Comparison of ENCODE assay signal across 18 cellular contexts in genomic region chr17:71885662-71886061, GRCh38.
DNase-seq lines count a peak whose midpoint lies in the region; ATAC-seq, FAIRE-seq and TF ChIP-seq lines count a peak whose summit lies in the region.
"Had no signal": no experiment of that assay in that cellular context is flagged by ENCODE, and none has a peak within 500 bp of the region (broad histone marks: within the 10 kb centered on the region; RNA-seq: fewer than 3 reads in every experiment).

No MANE protein-coding gene starts in this region.

- H3K79me2 ChIP-seq in GM23338 (replicated peaks; ENCODE audit: insufficient read depth), result no peaks in the 10 kb centered on the region
- H3K79me2 ChIP-seq in PC-3 (ENCODE audit: low read length), result no peaks in the 10 kb centered on the region

- no peak for ATAC-seq in GM23338
- ATAC-seq in PC-3, result no peak
- ATAC-seq in foreskin keratinocyte, result no peak
- ATAC-seq in GM21447 (IDR thresholded peaks at IDR 0.05; ENCODE audit: unreplicated experiment), result no peak
- ATAC-seq in left ventricle myocardium superior, result no peak
- ATAC-seq: K562 had no signal

- no peaks in the 10 kb centered on the region for H3K4me1 ChIP-seq in GM23338 (ENCODE audit: insufficient read depth)
- no peaks in the 10 kb centered on the region for H3K4me1 ChIP-seq in PC-3 (ENCODE audit: insufficient read depth, low read length)
- H3K4me1 ChIP-seq in foreskin keratinocyte, result peaks cover 3% of the 10 kb centered on the region
- H3K4me1 ChIP-seq in endodermal cell (ENCODE audit: control insufficient read depth, insufficient read depth, low read length), result no peaks in the 10 kb centered on the region
- H3K4me1 ChIP-seq: HAP-1 had no signal

- H3K9ac ChIP-seq in PC-3 (ENCODE audit: low read length) (no peak overlapping the region), endodermal cell (ENCODE audit: extremely low read depth, low read length, poor library complexity, severe bottlenecking) (no peak overlapping the region)
- H3K9ac ChIP-seq: BLaER1 treated with 17β-estradiol and CSF1 and Interleukin-3, amounts not matched to agents 10 nM and 100 nM had no signal

- TF ChIP-seq POLR2A in GM12891 (IDR thresholded peaks at IDR 0.05; ENCODE audit: low read depth, low read length), result no peak

- no peak overlapping the region for H3K27ac ChIP-seq in GM23338 (ENCODE audit: low read depth)
- H3K27ac ChIP-seq in PC-3 (ENCODE audit: low read length), result no peak overlapping the region
- no peak overlapping the region for H3K27ac ChIP-seq in foreskin keratinocyte
- H3K27ac ChIP-seq in endodermal cell (ENCODE audit: low read depth, low read length), result no peak overlapping the region
- H3K27ac ChIP-seq: BLaER1 treated with 17β-estradiol and CSF1 and Interleukin-3, amounts not matched to agents 10 nM and 100 nM had no signal

- no peaks in the 10 kb centered on the region for H3K36me3 Mint-ChIP-seq in GM23338 (ENCODE audit: low read depth)
- H3K36me3 Mint-ChIP-seq in endodermal cell (ENCODE audit: low read depth), result no peaks in the 10 kb centered on the region
- H3K36me3 Mint-ChIP-seq: CD4-positive, CD25-positive, alpha-beta regulatory T cell had no signal

- H3K27me3 Mint-ChIP-seq in GM23338 (ENCODE audit: insufficient read depth, low read depth, poor library complexity) (peaks cover 1% of the 10 kb centered on the region), endodermal cell (ENCODE audit: insufficient read depth) (no peaks in the 10 kb centered on the region)
- H3K27me3 Mint-ChIP-seq: CD4-positive, CD25-positive, alpha-beta regulatory T cell had no signal

- CTCF ChIA-PET in PC-3 (lab: Charles Lee), result no interaction called here

- no TSS peak for BruUV-seq in PC-3 (replicated peaks; lab: Mats Ljungman, UMichigan)

- no peaks in the 10 kb centered on the region for H3K9me3 Mint-ChIP-seq in GM23338
- H3K9me3 Mint-ChIP-seq in endodermal cell, result no peaks in the 10 kb centered on the region
- H3K9me3 Mint-ChIP-seq: HFFc6 had no signal

- POLR2A ChIA-PET in PC-3 (lab: Charles Lee; ENCODE audit: unreplicated experiment), result no interaction called here

- H3F3A ChIP-seq in GM23338 (replicated peaks; ENCODE audit: low read depth) (no peaks in the 10 kb centered on the region), PC-3 (ENCODE audit: low read length, unreplicated experiment) (no peaks in the 10 kb centered on the region)

- H3K4me1 Mint-ChIP-seq in GM23338, result no peaks in the 10 kb centered on the region
- no peaks in the 10 kb centered on the region for H3K4me1 Mint-ChIP-seq in endodermal cell
- H3K4me1 Mint-ChIP-seq: CD4-positive, CD25-positive, alpha-beta regulatory T cell had no signal

- H4K20me1 ChIP-seq in GM23338 (replicated peaks; ENCODE audit: insufficient read depth) (no peaks in the 10 kb centered on the region), PC-3 (ENCODE audit: low read length) (no peaks in the 10 kb centered on the region)
- H4K20me1 ChIP-seq: BLaER1 treated with 17β-estradiol and CSF1 and Interleukin-3, amounts not matched to agents 10 nM and 100 nM had no signal

- H3K27me3 ChIP-seq in GM23338 (ENCODE audit: insufficient read depth) (no peaks in the 10 kb centered on the region), PC-3 (ENCODE audit: low read length) (no peaks in the 10 kb centered on the region), foreskin keratinocyte (no peaks in the 10 kb centered on the region), endodermal cell (ENCODE audit: control insufficient read depth, insufficient read depth, low read length, poor library complexity, severe bottlenecking) (no peaks in the 10 kb centered on the region)
- H3K27me3 ChIP-seq: BLaER1 treated with 17β-estradiol and CSF1 and Interleukin-3, amounts not matched to agents 10 nM and 100 nM had no signal

- no peak overlapping the region for H3K4me2 ChIP-seq in GM23338
- no peak overlapping the region for H3K4me2 ChIP-seq in PC-3 (ENCODE audit: low read length)
- H3K4me2 ChIP-seq: BLaER1 treated with 17β-estradiol and CSF1 and Interleukin-3, amounts not matched to agents 10 nM and 100 nM had no signal

- no peak overlapping the region for H3K27ac Mint-ChIP-seq in GM23338
- H3K27ac Mint-ChIP-seq in endodermal cell, result no peak overlapping the region
- H3K27ac Mint-ChIP-seq: CD4-positive, CD25-positive, alpha-beta regulatory T cell; HFFc6 had no signal

- H3K4me3 Mint-ChIP-seq in GM23338, result no peak overlapping the region
- H3K4me3 Mint-ChIP-seq in endodermal cell, result no peak overlapping the region
- H3K4me3 Mint-ChIP-seq: CD4-positive, CD25-positive, alpha-beta regulatory T cell; HFFc6 had no signal

- no peak for FAIRE-seq in GM12891 (lab: Jason Lieb, UNC)
- FAIRE-seq: GM12892, H1, K562 had no signal

- H3K36me3 ChIP-seq in GM23338 (ENCODE audit: insufficient read depth), result no peaks in the 10 kb centered on the region
- no peaks in the 10 kb centered on the region for H3K36me3 ChIP-seq in PC-3 (ENCODE audit: low read depth, low read length)
- no peaks in the 10 kb centered on the region for H3K36me3 ChIP-seq in endodermal cell (ENCODE audit: control insufficient read depth, insufficient read depth, low read length)
- H3K36me3 ChIP-seq: BLaER1 treated with 17β-estradiol and CSF1 and Interleukin-3, amounts not matched to agents 10 nM and 100 nM; HAP-1 had no signal

- intact Hi-C loops in PC-3 (cut with micrococcal nuclease), result no loop called here
- intact Hi-C loops in left ventricle myocardium superior (cut with micrococcal nuclease), result no loop called here

- DNase-seq in GM12891 (ENCODE audit: insufficient read length, low spot score) (no peak), GM23338 (ENCODE audit: low spot score) (no peak), PC-3 (no peak), foreskin keratinocyte (no peak), endodermal cell (no peak), left ventricle myocardium superior (no peak)
- DNase-seq in effector CD4-positive, alpha-beta T cell, result no peak
- DNase-seq: 8988T; AML-193; CD4-positive, CD25-positive, alpha-beta regulatory T cell; DMS53; HFFc6 had no signal

- H3K9me2 ChIP-seq in GM23338 (ENCODE audit: insufficient read depth), result peaks cover 10% of the 10 kb centered on the region
- H3K9me2 ChIP-seq in PC-3 (replicated peaks; ENCODE audit: low read length), result no peaks in the 10 kb centered on the region

- H3K4me3 ChIP-seq in GM23338, result no peak overlapping the region
- no peak overlapping the region for H3K4me3 ChIP-seq in PC-3 (ENCODE audit: low read length)
- no peak overlapping the region for H3K4me3 ChIP-seq in endodermal cell (ENCODE audit: low read length)
- H3K4me3 ChIP-seq: BLaER1 treated with 17β-estradiol and CSF1 and Interleukin-3, amounts not matched to agents 10 nM and 100 nM; HAP-1; K562 had no signal

- no peak for TF ChIP-seq CTCF in GM23338 (conservative IDR thresholded peaks at IDR 0.05; ENCODE audit: low read depth in 2 of 2)
- 0 out of 2 replicates have a peak, but pooled peaks have one; percentile 26 for TF ChIP-seq CTCF in PC-3 (conservative IDR thresholded peaks at IDR 0.05; ENCODE audit: low read depth, low read length)
- TF ChIP-seq CTCF in foreskin keratinocyte (conservative IDR thresholded peaks at IDR 0.05), result peak; percentile 17
- no peak for TF ChIP-seq CTCF in endodermal cell (conservative IDR thresholded peaks at IDR 0.05)

- 0 out of 2 replicates have a peak overlapping the region, but pooled peaks have one; percentile 8 for H2AFZ ChIP-seq in GM23338
- H2AFZ ChIP-seq in PC-3 (ENCODE audit: low read length), result no peak overlapping the region

- H3K9me3 ChIP-seq in PC-3 (ENCODE audit: low read length) (no peaks in the 10 kb centered on the region), endodermal cell (ENCODE audit: control insufficient read depth, low read length) (no peaks in the 10 kb centered on the region)
- H3K9me3 ChIP-seq: BLaER1 treated with 17β-estradiol and CSF1 and Interleukin-3, amounts not matched to agents 10 nM and 100 nM; HAP-1 had no signal

TF ChIP-seq in GM12891, 5 proteins besides CTCF, POLR2A, EP300 and RAD21:
- TF ChIP-seq POLR2AphosphoS5 (IDR thresholded peaks at IDR 0.05; ENCODE audit: low read depth, low read length), result no peak
- TF ChIP-seq SPI1 (IDR thresholded peaks at IDR 0.05; ENCODE audit: low read depth, low read length), result 0 out of 2 replicates have a peak, but pooled peaks have one; percentile 15
- no peak for TF ChIP-seq PAX5 (IDR thresholded peaks at IDR 0.05; ENCODE audit: insufficient read depth, low read length, severe bottlenecking)
- no peak for TF ChIP-seq POU2F2 (IDR thresholded peaks at IDR 0.05; ENCODE audit: low read depth, low read length)
- TF ChIP-seq TAF1 (IDR thresholded peaks at IDR 0.05; ENCODE audit: low read depth, low read length), result no peak

TF ChIP-seq in GM23338, 12 proteins besides CTCF, POLR2A, EP300 and RAD21 (continues in another document):
- TF ChIP-seq REST (IDR thresholded peaks at IDR 0.05; ENCODE audit: unreplicated experiment), result no peak
- TF ChIP-seq ZNF331 (CRISPR knock-in tag; IDR thresholded peaks at IDR 0.05; ENCODE audit: low read depth), result no peak
- TF ChIP-seq EZH2 (IDR thresholded peaks at IDR 0.05; ENCODE audit: low read depth, unreplicated experiment), result no peak
- no peak for TF ChIP-seq POLR2AphosphoS5 (IDR thresholded peaks at IDR 0.05; ENCODE audit: low read depth)

Comparison
In these comparisons a context has a peak if more than half of its experiments do, and no peak if none do; other contexts are left out.
1. CTCF ChIP-seq: peak in PC-3 (single experiment) and foreskin keratinocyte (single experiment); none in GM23338 (0 of 2) and endodermal cell (single experiment).